Comparison of ENCODE assay signal across 2 cellular contexts in the genomic region with DNA sequence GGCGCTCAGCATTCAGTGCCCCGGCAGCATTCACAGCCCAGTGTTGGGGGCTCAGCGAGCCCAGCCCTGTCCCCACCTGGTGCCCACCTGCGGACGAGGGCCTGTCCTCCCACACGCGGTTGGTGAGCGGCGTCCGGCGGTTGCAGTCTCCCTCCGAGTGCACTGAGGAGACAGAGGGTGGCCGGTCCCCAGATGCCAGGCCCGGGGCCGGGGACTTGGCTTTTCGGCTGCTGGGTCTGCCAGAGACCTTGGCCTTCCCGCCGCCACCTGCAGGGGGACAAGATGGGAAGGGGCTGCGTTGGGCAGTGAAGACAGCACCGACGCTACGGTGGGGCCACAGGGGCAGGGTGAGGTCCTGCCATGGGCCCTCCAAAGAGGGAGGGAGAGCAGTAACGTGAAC.
TF ChIP-seq lines count a peak whose summit lies in the region.

No MANE protein-coding gene starts in this region.

TF ChIP-seq in GM23338, 12 proteins besides CTCF, POLR2A, EP300 and RAD21 (continues in another document):
- TF ChIP-seq ZNF114 (CRISPR knock-in tag; IDR thresholded peaks at IDR 0.05) (no peak), JUNB (IDR thresholded peaks at IDR 0.05; ENCODE audit: unreplicated experiment) (no peak), CREB1 (CRISPR knock-in tag; IDR thresholded peaks at IDR 0.05; ENCODE audit: low read depth) (no peak), ETS1 (IDR thresholded peaks at IDR 0.05) (no peak), EZH2phosphoT487 (IDR thresholded peaks at IDR 0.05; ENCODE audit: unreplicated experiment) (no peak), POLR2AphosphoS5 (IDR thresholded peaks at IDR 0.05; ENCODE audit: low read depth) (no peak), STAT1 (IDR thresholded peaks at IDR 0.05; ENCODE audit: unreplicated experiment) (no peak), ZNF331 (CRISPR knock-in tag; IDR thresholded peaks at IDR 0.05; ENCODE audit: low read depth) (no peak), EZH2 (IDR thresholded peaks at IDR 0.05; ENCODE audit: low read depth, unreplicated experiment) (no peak), NANOG (IDR thresholded peaks at IDR 0.05; ENCODE audit: borderline replicate concordance) (no peak)
- TF ChIP-seq, protein P1, sequence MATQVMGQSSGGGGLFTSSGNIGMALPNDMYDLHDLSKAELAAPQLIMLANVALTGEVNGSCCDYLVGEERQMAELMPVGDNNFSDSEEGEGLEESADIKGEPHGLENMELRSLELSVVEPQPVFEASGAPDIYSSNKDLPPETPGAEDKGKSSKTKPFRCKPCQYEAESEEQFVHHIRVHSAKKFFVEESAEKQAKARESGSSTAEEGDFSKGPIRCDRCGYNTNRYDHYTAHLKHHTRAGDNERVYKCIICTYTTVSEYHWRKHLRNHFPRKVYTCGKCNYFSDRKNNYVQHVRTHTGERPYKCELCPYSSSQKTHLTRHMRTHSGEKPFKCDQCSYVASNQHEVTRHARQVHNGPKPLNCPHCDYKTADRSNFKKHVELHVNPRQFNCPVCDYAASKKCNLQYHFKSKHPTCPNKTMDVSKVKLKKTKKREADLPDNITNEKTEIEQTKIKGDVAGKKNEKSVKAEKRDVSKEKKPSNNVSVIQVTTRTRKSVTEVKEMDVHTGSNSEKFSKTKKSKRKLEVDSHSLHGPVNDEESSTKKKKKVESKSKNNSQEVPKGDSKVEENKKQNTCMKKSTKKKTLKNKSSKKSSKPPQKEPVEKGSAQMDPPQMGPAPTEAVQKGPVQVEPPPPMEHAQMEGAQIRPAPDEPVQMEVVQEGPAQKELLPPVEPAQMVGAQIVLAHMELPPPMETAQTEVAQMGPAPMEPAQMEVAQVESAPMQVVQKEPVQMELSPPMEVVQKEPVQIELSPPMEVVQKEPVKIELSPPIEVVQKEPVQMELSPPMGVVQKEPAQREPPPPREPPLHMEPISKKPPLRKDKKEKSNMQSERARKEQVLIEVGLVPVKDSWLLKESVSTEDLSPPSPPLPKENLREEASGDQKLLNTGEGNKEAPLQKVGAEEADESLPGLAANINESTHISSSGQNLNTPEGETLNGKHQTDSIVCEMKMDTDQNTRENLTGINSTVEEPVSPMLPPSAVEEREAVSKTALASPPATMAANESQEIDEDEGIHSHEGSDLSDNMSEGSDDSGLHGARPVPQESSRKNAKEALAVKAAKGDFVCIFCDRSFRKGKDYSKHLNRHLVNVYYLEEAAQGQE (IDR thresholded peaks at IDR 0.05; ENCODE audit: unreplicated experiment): no peak

TF ChIP-seq in H1, 55 proteins besides CTCF, POLR2A, EP300 and RAD21:
- TF ChIP-seq TAF1 (IDR thresholded peaks at IDR 0.05; ENCODE audit: low read depth, low read length): no peak
- no peak for TF ChIP-seq GABPA (IDR thresholded peaks at IDR 0.05; ENCODE audit: borderline replicate concordance, insufficient read depth, low read length)
- no peak for TF ChIP-seq KDM4A (IDR thresholded peaks at IDR 0.05; ENCODE audit: low read depth, low read length, severe bottlenecking)
- TF ChIP-seq BRCA1 (IDR thresholded peaks at IDR 0.05; ENCODE audit: low read depth, low read length): no peak
- no peak for TF ChIP-seq CHD7 (IDR thresholded peaks at IDR 0.05; ENCODE audit: insufficient replicate concordance, low read length)
- TF ChIP-seq KDM1A (IDR thresholded peaks at IDR 0.05; ENCODE audit: borderline replicate concordance, low read length): no peak
- no peak for TF ChIP-seq TEAD4 (IDR thresholded peaks at IDR 0.05; ENCODE audit: low read depth, low read length)
